Comparison of ENCODE assay signal across 9 cellular contexts in the genomic region with DNA sequence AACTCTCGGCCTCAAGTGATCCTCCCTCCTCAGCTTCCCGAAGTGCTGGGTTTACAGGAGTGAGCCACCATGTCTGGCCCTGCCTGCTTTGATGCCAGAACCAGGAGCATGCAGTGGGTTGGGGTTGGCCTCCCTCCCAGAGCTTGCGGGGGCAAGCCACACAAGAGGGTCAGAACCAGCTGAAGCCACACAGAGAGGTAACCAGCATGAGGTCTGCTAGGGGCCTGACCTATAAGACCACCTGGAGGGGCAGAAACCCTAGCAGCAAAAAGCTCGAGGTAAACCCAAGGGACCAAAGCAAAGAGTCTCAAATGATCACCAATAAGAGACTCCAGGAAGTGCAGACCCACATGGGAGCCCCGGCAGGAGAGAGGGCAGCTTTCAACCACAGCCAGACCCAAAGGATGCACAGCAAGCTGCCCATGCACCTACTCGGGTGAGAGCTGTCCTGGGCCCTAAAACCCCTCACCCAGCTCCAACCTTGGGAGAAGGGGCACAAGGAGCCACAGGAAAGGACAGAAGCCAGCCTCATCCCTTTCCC.
A peak's percentile ranks its signal among the peaks of the same experiment; 100 is the strongest.
DNase-seq lines count a peak whose midpoint lies in the region; ATAC-seq and TF ChIP-seq lines count a peak whose summit lies in the region.
"Had no signal": no experiment of that assay in that cellular context is flagged by ENCODE, and none has a peak within 500 bp of the region (broad histone marks: within the 10 kb centered on the region; RNA-seq: fewer than 3 reads in every experiment).

No MANE protein-coding gene starts in this region.

- TF ChIP-seq CTCF in OCI-LY3 (IDR thresholded peaks at IDR 0.05; ENCODE audit: low read depth, low read length) (no peak), coronary artery (IDR thresholded peaks at IDR 0.05) (no peak), prostate gland (IDR thresholded peaks at IDR 0.05) (no peak)

- WGBS in prostate gland: 73% methylated on average over 5 of the region's 6 CpGs

- no peaks in the 10 kb centered on the region for H3K27me3 ChIP-seq in BLaER1 treated with 17β-estradiol and CSF1 and Interleukin-3, amounts not matched to agents 10 nM and 100 nM
- H3K27me3 ChIP-seq in OCI-LY3 (ENCODE audit: low read depth, low read length): no peaks in the 10 kb centered on the region
- H3K27me3 ChIP-seq in prostate gland (replicated peaks; ENCODE audit: insufficient read depth): no peaks in the 10 kb centered on the region

- no peak for ATAC-seq in GM18498 (IDR thresholded peaks at IDR 0.05; ENCODE audit: unreplicated experiment)

- no peak overlapping the region for H3K4me3 ChIP-seq in BLaER1 treated with 17β-estradiol and CSF1 and Interleukin-3, amounts not matched to agents 10 nM and 100 nM
- peak overlapping the region; percentile 35 for H3K4me3 ChIP-seq in OCI-LY3 (ENCODE audit: low read length)
- H3K4me3 ChIP-seq in coronary artery: peak overlapping the region; percentile 54
- H3K4me3 ChIP-seq in prostate gland: no peak overlapping the region

- TF ChIP-seq POLR2A in prostate gland (IDR thresholded peaks at IDR 0.05): no peak

- H3K9me3 ChIP-seq in BLaER1 treated with 17β-estradiol and CSF1 and Interleukin-3, amounts not matched to agents 10 nM and 100 nM (replicated peaks in 1 of 11): no peaks in the 10 kb centered on the region
- H3K9me3 ChIP-seq in OCI-LY3 (ENCODE audit: insufficient read depth, low read length) (no peaks in the 10 kb centered on the region), prostate gland (no peaks in the 10 kb centered on the region)

- H4K20me1 ChIP-seq in BLaER1 treated with 17β-estradiol and CSF1 and Interleukin-3, amounts not matched to agents 10 nM and 100 nM: no peaks in the 10 kb centered on the region
- H4K20me1 ChIP-seq in OCI-LY3 (ENCODE audit: insufficient read depth, low read length): no peaks in the 10 kb centered on the region

- no peaks in the 10 kb centered on the region for H3K79me2 ChIP-seq in OCI-LY3 (ENCODE audit: low read length)

- peak overlapping the region; percentile 57 to 78 (median 74) for H3K4me2 ChIP-seq in BLaER1 treated with 17β-estradiol and CSF1 and Interleukin-3, amounts not matched to agents 10 nM and 100 nM
- H3K4me2 ChIP-seq in OCI-LY3 (ENCODE audit: low read length): peak overlapping the region; percentile 66

- intact Hi-C loops in prostate gland (cut with DNase I): loop anchor here (5.0 kb wide), 3 partner anchors 50 to 450 kb away; no protein-coding TSS in a partner anchor

- no peak overlapping the region; the same call in 1 of the 2 replicates for H2AFZ ChIP-seq in OCI-LY3 (ENCODE audit: low read depth, low read length)

- no peak for DNase-seq in coronary artery (ENCODE audit: low spot score)
- no peak for DNase-seq in prostate gland (ENCODE audit: low spot score)
- DNase-seq in A172 (ENCODE audit: low spot score): no peak
- DNase-seq in cerebellar cortex (ENCODE audit: low spot score): no peak
- no peak for DNase-seq in iPS-NIHi11 (ENCODE audit: low spot score)
- DNase-seq: NCI-H2081 had no signal

- peak overlapping the region in 7 of 11 experiments; percentile 3 to 59 (median 47); a peak in 6 of 22 replicates for H3K9ac ChIP-seq in BLaER1 treated with 17β-estradiol and CSF1 and Interleukin-3, amounts not matched to agents 10 nM and 100 nM
- H3K9ac ChIP-seq in OCI-LY3 (ENCODE audit: low read length): peak overlapping the region; percentile 79

- peak overlapping the region; percentile 8 to 76 (median 63); a peak in 21 of 22 replicates for H3K27ac ChIP-seq in BLaER1 treated with 17β-estradiol and CSF1 and Interleukin-3, amounts not matched to agents 10 nM and 100 nM
- H3K27ac ChIP-seq in OCI-LY3 (ENCODE audit: low read length) (peak overlapping the region; percentile 93), coronary artery (peak overlapping the region; percentile 76 to 95), prostate gland (peak overlapping the region; percentile 70 to 74)

- no peaks in the 10 kb centered on the region for H3K36me3 ChIP-seq in BLaER1 treated with 17β-estradiol and CSF1 and Interleukin-3, amounts not matched to agents 10 nM and 100 nM
- H3K36me3 ChIP-seq in OCI-LY3 (replicated peaks; ENCODE audit: low read depth, low read length) (no peaks in the 10 kb centered on the region), prostate gland (no peaks in the 10 kb centered on the region)

- peaks cover 49 to 69% (median 62%) of the 10 kb centered on the region in 10 experiments for H3K4me1 ChIP-seq in BLaER1 treated with 17β-estradiol and CSF1 and Interleukin-3, amounts not matched to agents 10 nM and 100 nM
- peaks cover 71% of the 10 kb centered on the region for H3K4me1 ChIP-seq in OCI-LY3 (ENCODE audit: low read length)
- H3K4me1 ChIP-seq in prostate gland (replicated peaks): no peaks in the 10 kb centered on the region

Comparison
In these comparisons a context has a peak if more than half of its experiments do, and no peak if none do; other contexts are left out.
1. H3K4me3 ChIP-seq: peak in OCI-LY3 (single experiment) and coronary artery (single experiment); none in BLaER1 treated with 17β-estradiol and CSF1 and Interleukin-3, amounts not matched to agents 10 nM and 100 nM (0 of 10) and prostate gland (0 of 2).
2. Peak in every context shown above with its lines, with median percentiles within 50 percentile points of each other: H3K27ac ChIP-seq.